In genomic region chr10:97574374-97575100, GRCh38 we compare ENCODE assay signal across 9 cellular contexts. TPM values are rescaled to one million over a fixed set of nuclear protein-coding genes. Genes with fewer than 3 reads are reported as not detected.
DNase-seq lines count a peak whose midpoint lies in the region; ATAC-seq, FAIRE-seq and TF ChIP-seq lines count a peak whose summit lies in the region.
"Had no signal": no experiment of that assay in that cellular context is flagged by ENCODE, and none has a peak within 500 bp of the region (broad histone marks: within the 10 kb centered on the region; RNA-seq: fewer than 3 reads in every experiment).

No MANE protein-coding gene starts in this region.

- no peak for FAIRE-seq in pancreas (lab: Jason Lieb, UNC)

- TF ChIP-seq RAD21 in HCT116 (IDR thresholded peaks at IDR 0.05; ENCODE audit: low read depth): no peak

- H3K27ac ChIP-seq in HCT116 (ENCODE audit: low read depth, low read length): peak overlapping the region; percentile 69
- no peak overlapping the region for H3K27ac ChIP-seq in fibroblast of lung (ENCODE audit: insufficient read depth, low read length)
- peak overlapping the region; percentile 32 to 54 (median 45) for H3K27ac ChIP-seq in pancreas

- H3K4me2 ChIP-seq in HCT116 (ENCODE audit: low read length) (peak overlapping the region; percentile 76), fibroblast of lung (ENCODE audit: extremely low read depth, insufficient read depth, low read length) (no peak overlapping the region)

- H3K9ac ChIP-seq in HCT116 (ENCODE audit: low read length) (peak overlapping the region; percentile 47), NT2/D1 (ENCODE audit: insufficient read length, low read depth) (no peak overlapping the region), fibroblast of lung (ENCODE audit: insufficient read depth, low read length) (no peak overlapping the region)

- WGBS in pancreas, 2 donors: 34 to 35% methylated on average over 4 of the region's 4 CpGs

- no peak overlapping the region for H2AFZ ChIP-seq in HCT116 (ENCODE audit: low read depth, low read length, poor library complexity, severe bottlenecking)
- H2AFZ ChIP-seq in fibroblast of lung (ENCODE audit: low read length): no peak overlapping the region

- peak; percentile 85 for DNase-seq in HCT116 (ENCODE audit: low read depth, low spot score)
- peak; percentile 39 for DNase-seq in NT2/D1 (ENCODE audit: low read depth, low spot score)
- peak; percentile 52 to 68 for DNase-seq in fibroblast of lung (ENCODE audit: low read depth in 2 of 2)
- peak in 5 of 6 donors; percentile 76 to 87 (median 82) for DNase-seq in pancreas
- no peak for DNase-seq in Kasumi-1 (lab: John Stamatoyannopoulos, UW)
- DNase-seq in stimulated activated CD4-positive, alpha-beta T cell treated with anti-CD3 and anti-CD28 coated beads, Interleukin-2, amount 100 ng/mL, for 48 hours: no peak

- CTCF ChIA-PET in HCT116 (lab: Charles Lee): interaction anchor here (0.7 to 1.8 kb wide), 4 partner anchors 21 to 38 kb away, joined by 3 to 7 read pairs (median 3); no protein-coding TSS in a partner anchor

- TF ChIP-seq CTCF in HCT116 (IDR thresholded peaks at IDR 0.05 in 2 of 3, conservative IDR thresholded peaks at IDR 0.05 in 1 of 3; ENCODE audit: borderline replicate concordance in 1 of 3, insufficient read depth in 1 of 3, low read depth in 2 of 3, low read length in 2 of 3): no peak
- no peak for TF ChIP-seq CTCF in fibroblast of lung (conservative IDR thresholded peaks at IDR 0.05 in 1 of 2, IDR thresholded peaks at IDR 0.05 in 1 of 2; ENCODE audit: low read depth in 1 of 2, low read length in 2 of 2)
- no peak for TF ChIP-seq CTCF in pancreas (IDR thresholded peaks at IDR 0.05)

- POLR2A ChIA-PET in HCT116 (lab: Charles Lee): interaction anchor here (1.8 to 2.5 kb wide), 2 partner anchors 10 to 113 kb away, joined by 3 to 11 read pairs; partner anchors contain the start of genes AVPI1 and HOGA1

- no peaks in the 10 kb centered on the region for H3K9me3 ChIP-seq in HCT116 (ENCODE audit: control insufficient read depth in 1 of 2, insufficient read depth in 1 of 2, low read depth in 1 of 2, low read length in 2 of 2)
- H3K9me3 ChIP-seq in NT2/D1 (ENCODE audit: insufficient read depth, low read length): no peaks in the 10 kb centered on the region
- H3K9me3 ChIP-seq in fibroblast of lung (ENCODE audit: control insufficient read depth, insufficient read depth, low read depth, low read length): no peaks in the 10 kb centered on the region
- no peaks in the 10 kb centered on the region for H3K9me3 ChIP-seq in pancreas

- H3K4me1 ChIP-seq in HCT116 (ENCODE audit: control insufficient read depth in 1 of 2, insufficient read depth in 2 of 2, low read length in 2 of 2) (peaks cover 53 to 60% of the 10 kb centered on the region in 2 experiments), NT2/D1 (ENCODE audit: insufficient read depth, insufficient read length) (peaks cover 14% of the 10 kb centered on the region), fibroblast of lung (ENCODE audit: control insufficient read depth, extremely low read depth, insufficient read depth, low read length) (peaks cover 3% of the 10 kb centered on the region), pancreas (peaks cover 0 to 5% (median 0%) of the 10 kb centered on the region in 3 donors)

- no TSS peak for BruUV-seq in HCT116 (replicated peaks; lab: Mats Ljungman, UMichigan)

- H4K20me1 ChIP-seq in HCT116 (ENCODE audit: insufficient read depth) (no peaks in the 10 kb centered on the region), fibroblast of lung (ENCODE audit: control insufficient read depth, extremely low read depth, insufficient read depth, low read length) (no peaks in the 10 kb centered on the region)

- no peaks in the 10 kb centered on the region for H3K9me2 ChIP-seq in HCT116 (ENCODE audit: insufficient read depth)

- TF ChIP-seq POLR2A in HCT116 (IDR thresholded peaks at IDR 0.05; ENCODE audit: borderline replicate concordance, extremely low read depth, insufficient read depth, insufficient read length): no peak

- H3K27me3 ChIP-seq in HCT116 (ENCODE audit: insufficient read depth, low read length) (no peaks in the 10 kb centered on the region), NT2/D1 (ENCODE audit: insufficient read depth, insufficient read length) (no peaks in the 10 kb centered on the region), fibroblast of lung (ENCODE audit: control insufficient read depth, insufficient read depth, low read length) (no peaks in the 10 kb centered on the region), pancreas (no peaks in the 10 kb centered on the region)

- H3K36me3 ChIP-seq in HCT116 (ENCODE audit: control insufficient read depth in 1 of 2, insufficient read depth in 2 of 2, low read length in 2 of 2) (no peaks in the 10 kb centered on the region), NT2/D1 (ENCODE audit: insufficient read depth, insufficient read length, low read length) (peaks cover 13% of the 10 kb centered on the region), fibroblast of lung (ENCODE audit: control insufficient read depth, insufficient read depth, low read length) (peaks cover 1% of the 10 kb centered on the region), pancreas (no peaks in the 10 kb centered on the region)

- peak overlapping the region in 1 of 2 experiments; percentile 44; a peak in 1 of 4 replicates for H3K4me3 ChIP-seq in HCT116 (replicated peaks in 1 of 2; ENCODE audit: low read depth in 1 of 2, low read length in 2 of 2)
- H3K4me3 ChIP-seq in NT2/D1 (ENCODE audit: insufficient read length, low read depth): no peak overlapping the region
- H3K4me3 ChIP-seq in fibroblast of lung (replicated peaks in 1 of 4; ENCODE audit: control extremely low read depth in 1 of 4, insufficient read depth in 1 of 4, low read depth in 3 of 4, low read length in 4 of 4): no peak overlapping the region
- H3K4me3 ChIP-seq in pancreas: no peak overlapping the region

- ATAC-seq in HCT116 (peak; percentile 74), pancreas (peak; percentile 82 to 89 (median 86)), GM18873 (IDR thresholded peaks at IDR 0.05; ENCODE audit: low FRiP score, unreplicated experiment) (no peak), HG02852 (IDR thresholded peaks at IDR 0.05; ENCODE audit: unreplicated experiment) (no peak)

- H3K79me2 ChIP-seq in HCT116 (ENCODE audit: insufficient read depth, low read length) (no peaks in the 10 kb centered on the region), fibroblast of lung (ENCODE audit: control insufficient read depth, insufficient read depth, low read length) (no peaks in the 10 kb centered on the region)

- RAD21 ChIA-PET in HCT116 (lab: Charles Lee; ENCODE audit: low non-redundant PET in 1 of 2, low total read pairs in 2 of 2, uncharacterized antibody in 2 of 2, unreplicated experiment in 2 of 2): interaction anchor here (0.7 to 1.2 kb wide), 3 partner anchors 9 to 38 kb away, joined by 3 to 4 read pairs (median 3); no protein-coding TSS in a partner anchor

- intact Hi-C loops in HCT116 (cut with micrococcal nuclease) (loop anchor here (2.0 kb wide), 1 partner anchor 32 kb away; no protein-coding TSS in a partner anchor), pancreas (cut with DNase I) (loop anchor here in 1 of 3 donors (10.0 kb wide), 1 partner anchor 150 kb away; no protein-coding TSS in a partner anchor)

TF ChIP-seq in HCT116, 20 proteins besides CTCF, POLR2A, EP300 and RAD21 (continues in another document):
- TF ChIP-seq ZNF274 (IDR thresholded peaks at IDR 0.05; ENCODE audit: low read depth, low read length): no peak
- no peak for TF ChIP-seq ZBTB33 (IDR thresholded peaks at IDR 0.05; ENCODE audit: extremely low read depth, insufficient replicate concordance, low read length)
- no peak for TF ChIP-seq ATF3 (IDR thresholded peaks at IDR 0.05)

RNA-seq across cellular contexts. Expression of gene ANKRD2, which starts 2.0 kb away (rescaled TPM):
- total RNA-seq in HCT116 (2021; ENCODE audit: unreplicated experiment) (0.15 TPM), fibroblast of lung (1.8 TPM in 2 replicates), pancreas (under 1 TPM; 0.12 to 0.56 (median 0.29) TPM)
- polyA plus RNA-seq in HCT116 (2012): 0.22 and 0.31 TPM in 2 replicates
- polyA plus RNA-seq in fibroblast of lung (0.26 and 0.47 TPM in 2 replicates), pancreas (1 to 10 TPM in 1 of 2 donors, under 1 TPM in 1; 0.61 to 1.6 TPM)
- 0.45 and 0.86 TPM in 2 replicates for polyA plus RNA-seq in fibroblast of lung (2012)
- polyA minus RNA-seq in fibroblast of lung (ENCODE audit: low replicate concordance): 1.2 TPM in 1 of 2 replicates, not detected in the other
- polyA plus RNA-seq: IgD-negative memory B cell had no signal

RNA-seq across cellular contexts. Expression of gene HOGA1, which starts 9.7 kb away (rescaled TPM):
- total RNA-seq in HCT116 (2021; ENCODE audit: unreplicated experiment) (1.6 TPM), fibroblast of lung (1.0 and 1.5 TPM in 2 replicates), pancreas (10 to 100 TPM in 2 of 6 donors, 1 to 10 TPM in 4; 7.2 to 14.9 (median 8.7) TPM)
- 0.97 and 1.3 TPM in 2 replicates for polyA plus RNA-seq in HCT116 (2012)
- polyA plus RNA-seq in fibroblast of lung (0.58 and 0.79 TPM in 2 replicates), pancreas (10 to 100 TPM; 15.9 to 20.5 TPM)
- polyA plus RNA-seq in fibroblast of lung (2012): 0.52 and 0.84 TPM in 2 replicates
- polyA minus RNA-seq in fibroblast of lung (ENCODE audit: low replicate concordance): 0.11 and 1.6 TPM in 2 replicates
- polyA plus RNA-seq: IgD-negative memory B cell had no signal

RNA-seq across cellular contexts. Expression of gene C10orf62, which starts 15.0 kb away (rescaled TPM):
- total RNA-seq in HCT116 (2021; ENCODE audit: unreplicated experiment): 0.32 TPM
- 0.14 TPM in 1 of 2 replicates, not detected in the other for polyA plus RNA-seq in HCT116 (2012)
- total RNA-seq in fibroblast of lung: not detected in 2 replicates
- not detected in 2 replicates for polyA plus RNA-seq in fibroblast of lung
- not detected in 2 replicates for polyA plus RNA-seq in fibroblast of lung (2012)
- not detected in 2 replicates for polyA minus RNA-seq in fibroblast of lung (ENCODE audit: low replicate concordance)
- total RNA-seq in pancreas: 1 to 10 TPM in 2 of 6 donors, under 1 TPM in 4; 0.34 to 1.9 (median 0.61) TPM
- under 1 TPM; 0.12 to 0.95 TPM for polyA plus RNA-seq in pancreas
- polyA plus RNA-seq: IgD-negative memory B cell had no signal

RNA-seq across cellular contexts. Expression of gene MORN4, which starts 58.8 kb away (rescaled TPM):
- total RNA-seq in HCT116 (2021; ENCODE audit: unreplicated experiment) (8.0 TPM), fibroblast of lung (6.4 and 13.4 TPM in 2 replicates), pancreas (1 to 10 TPM; 3.3 to 6.4 (median 4.5) TPM)
- 9.7 and 13.9 TPM in 2 replicates for polyA plus RNA-seq in HCT116 (2012)
- polyA plus RNA-seq in fibroblast of lung (11.0 and 13.2 TPM in 2 replicates), pancreas (1 to 10 TPM; 4.8 to 8.9 TPM)
- 11.6 and 12.1 TPM in 2 replicates for polyA plus RNA-seq in fibroblast of lung (2012)
- polyA minus RNA-seq in fibroblast of lung (ENCODE audit: low replicate concordance): 2.2 and 3.7 TPM in 2 replicates

Comparison
In these comparisons a context has a peak if more than half of its experiments do, and no peak if none do; other contexts are left out.
1. ATAC-seq: peak in HCT116 (single experiment) and pancreas (4 of 4); none in GM18873 (single experiment) and HG02852 (single experiment).
2. DNase-seq: peak in HCT116 (single experiment), NT2/D1 (single experiment), fibroblast of lung (2 of 2) and pancreas (5 of 6); none in Kasumi-1 (0 of 2) and stimulated activated CD4-positive, alpha-beta T cell treated with anti-CD3 and anti-CD28 coated beads, Interleukin-2, amount 100 ng/mL, for 48 hours (0 of 2).